In genomic region chr2:217966399-217967068, GRCh38 we compare ENCODE assay signal across 12 cellular contexts. TPM values are rescaled to one million over a fixed set of nuclear protein-coding genes. Genes with fewer than 3 reads are reported as not detected.
DNase-seq lines count a peak whose midpoint lies in the region; ATAC-seq and TF ChIP-seq lines count a peak whose summit lies in the region.
"Had no signal": no experiment of that assay in that cellular context is flagged by ENCODE, and none has a peak within 500 bp of the region (broad histone marks: within the 10 kb centered on the region; RNA-seq: fewer than 3 reads in every experiment).

No MANE protein-coding gene starts in this region.

- CTCF ChIA-PET in HEK293T (lab: Yijun Ruan, JAX) = no interaction called here

- H3K9me3 ChIP-seq in adipocyte (ENCODE audit: control insufficient read depth, low read length) (no peaks in the 10 kb centered on the region), mucosa of descending colon (no peaks in the 10 kb centered on the region), thyroid gland (no peaks in the 10 kb centered on the region)

- H3K9ac ChIP-seq in adipocyte (ENCODE audit: low read length) = peak overlapping the region; percentile 46

- H3K4me3 ChIP-seq in adipocyte (ENCODE audit: low read length) = no peak overlapping the region
- no peak overlapping the region for H3K4me3 ChIP-seq in mucosa of descending colon
- H3K4me3 ChIP-seq in thyroid gland (replicated peaks in 1 of 3) = no peak overlapping the region

- DNase-seq in adipocyte (ENCODE audit: low read depth) = no peak
- peak; percentile 13 for DNase-seq in fibroblast of gingiva (ENCODE audit: low read depth)
- no peak for DNase-seq in mucosa of descending colon
- peak in 1 of 2 donors; percentile 35 for DNase-seq in thyroid gland
- no peak for DNase-seq in NCI-H1092 (lab: John Stamatoyannopoulos, UW)
- DNase-seq in HEK293T (ENCODE audit: extremely low spot score) = no peak
- DNase-seq in OCI-M1 (lab: John Stamatoyannopoulos, UW) = no peak
- DNase-seq: activated CD4-positive, alpha-beta T cell treated with anti-CD3 and anti-CD28 coated beads, Interleukin-2, amount 50 U/mL, for 48 hours; foreskin melanocyte; NCI-H2171 treated with DMSO at 0.1 percent for 48 hours had no signal

- intact Hi-C loops in mucosa of descending colon (cut with DNase I, micrococcal nuclease) = no loop called here
- intact Hi-C loops in thyroid gland (cut with DNase I) = no loop called here

- ATAC-seq in mucosa of descending colon (peak; percentile 10), GM19455 (IDR thresholded peaks at IDR 0.05; ENCODE audit: unreplicated experiment) (no peak)
- ATAC-seq: left colon had no signal

- 69 to 70% methylated on average over 10 of the region's 10 CpGs for WGBS in thyroid gland, 2 donors

- POLR2A ChIA-PET in HEK293T (lab: Yijun Ruan, JAX) = no interaction called here

- no peak for TF ChIP-seq POLR2A in thyroid gland (IDR thresholded peaks at IDR 0.05)

- H3K36me3 ChIP-seq in adipocyte (ENCODE audit: control insufficient read depth, insufficient read depth, low read length, severe bottlenecking) (peaks cover 32% of the 10 kb centered on the region), mucosa of descending colon (ENCODE audit: low read depth) (no peaks in the 10 kb centered on the region), thyroid gland (no peaks in the 10 kb centered on the region)

- H3K27me3 ChIP-seq in adipocyte (replicated peaks; ENCODE audit: control insufficient read depth, insufficient read depth, low read length) (no peaks in the 10 kb centered on the region), thyroid gland (no peaks in the 10 kb centered on the region)

- TF ChIP-seq CTCF in mucosa of descending colon (IDR thresholded peaks at IDR 0.05) = no peak
- TF ChIP-seq CTCF in thyroid gland (IDR thresholded peaks at IDR 0.05) = no peak

- peaks cover 61% of the 10 kb centered on the region for H3K4me1 ChIP-seq in adipocyte (ENCODE audit: control insufficient read depth, insufficient read depth, low read length)
- H3K4me1 ChIP-seq in mucosa of descending colon (ENCODE audit: low read depth) = no peaks in the 10 kb centered on the region
- H3K4me1 ChIP-seq in thyroid gland = peaks cover 31 to 42% of the 10 kb centered on the region in 2 donors

- peak overlapping the region; percentile 90 to 98 (median 95) for H3K27ac ChIP-seq in thyroid gland

TF ChIP-seq in HEK293T, 16 proteins besides CTCF, POLR2A, EP300 and RAD21:
- TF ChIP-seq L3MBTL2 (conservative IDR thresholded peaks at IDR 0.05) (no peak), TARDBP (IDR thresholded peaks at IDR 0.05) (no peak), ELF4 (IDR thresholded peaks at IDR 0.05) (no peak), ARNT (IDR thresholded peaks at IDR 0.05) (no peak), LEF1 (IDR thresholded peaks at IDR 0.05; ENCODE audit: borderline replicate concordance) (no peak), BHLHE40 (IDR thresholded peaks at IDR 0.05; ENCODE audit: borderline replicate concordance) (no peak), NFRKB (IDR thresholded peaks at IDR 0.05) (no peak), HDGF (IDR thresholded peaks at IDR 0.05; ENCODE audit: borderline replicate concordance) (no peak), FOXA1 (IDR thresholded peaks at IDR 0.05) (no peak), ZNF384 (IDR thresholded peaks at IDR 0.05) (no peak), CTBP1 (IDR thresholded peaks at IDR 0.05; ENCODE audit: borderline replicate concordance) (no peak), SUZ12 (IDR thresholded peaks at IDR 0.05) (no peak), FOXK2 (IDR thresholded peaks at IDR 0.05) (no peak)
- TF ChIP-seq, protein P1, sequence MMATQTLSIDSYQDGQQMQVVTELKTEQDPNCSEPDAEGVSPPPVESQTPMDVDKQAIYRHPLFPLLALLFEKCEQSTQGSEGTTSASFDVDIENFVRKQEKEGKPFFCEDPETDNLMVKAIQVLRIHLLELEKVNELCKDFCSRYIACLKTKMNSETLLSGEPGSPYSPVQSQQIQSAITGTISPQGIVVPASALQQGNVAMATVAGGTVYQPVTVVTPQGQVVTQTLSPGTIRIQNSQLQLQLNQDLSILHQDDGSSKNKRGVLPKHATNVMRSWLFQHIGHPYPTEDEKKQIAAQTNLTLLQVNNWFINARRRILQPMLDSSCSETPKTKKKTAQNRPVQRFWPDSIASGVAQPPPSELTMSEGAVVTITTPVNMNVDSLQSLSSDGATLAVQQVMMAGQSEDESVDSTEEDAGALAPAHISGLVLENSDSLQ (IDR thresholded peaks at IDR 0.05) = no peak

RNA-seq across cellular contexts. Expression of gene TNS1, which starts 36.3 kb away (rescaled TPM):
- total RNA-seq in mucosa of descending colon (1,000 to 10,000 TPM in 1 of 3 donors, 100 to 1,000 TPM in 1, 10 to 100 TPM in 1; 43.8 to 1,458 (median 121) TPM), thyroid gland (100 to 1,000 TPM; 169 to 316 (median 229) TPM)
